In the genomic region with DNA sequence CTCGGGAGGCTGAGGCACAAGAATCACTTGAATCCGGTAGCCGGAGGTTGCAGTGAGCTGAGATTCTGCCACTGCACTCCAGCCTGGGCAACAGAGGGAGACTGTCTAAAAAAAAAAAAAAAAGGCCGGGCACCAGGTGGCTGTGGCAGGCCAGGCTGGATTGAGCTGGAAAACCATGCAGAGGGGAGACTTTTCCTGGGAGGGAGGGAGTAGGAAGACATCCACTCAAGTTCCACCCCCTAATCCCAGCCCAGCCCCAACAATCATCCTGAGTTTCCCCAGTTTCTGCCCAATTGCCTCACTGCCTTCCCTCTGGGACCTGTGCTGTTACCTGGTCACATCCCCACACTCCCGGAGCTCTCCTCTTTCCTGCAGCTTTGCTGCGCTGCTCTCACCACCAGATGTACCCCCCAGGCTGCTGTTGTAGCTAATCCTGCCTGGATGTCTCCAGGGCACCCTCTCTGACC, we compare ENCODE assay signal across 8 cellular contexts. TPM values are rescaled to one million over a fixed set of nuclear protein-coding genes. Genes with fewer than 3 reads are reported as not detected.
A peak's percentile ranks its signal among the peaks of the same experiment; 100 is the strongest.
DNase-seq lines count a peak whose midpoint lies in the region; ATAC-seq, FAIRE-seq and TF ChIP-seq lines count a peak whose summit lies in the region.

No MANE protein-coding gene starts in this region.

- ATAC-seq in memory B cell (ENCODE audit: low read depth): no peak

- no peak for FAIRE-seq in urothelium cell line (lab: Jason Lieb, UNC)

- DNase-seq in SHP77 (lab: John Stamatoyannopoulos, UW) (peak; percentile 92 to 93), memory B cell (ENCODE audit: low spot score in 2 of 2) (no peak), colonic mucosa (no peak), urothelium cell line (ENCODE audit: low spot score) (no peak), osteoblast (ENCODE audit: insufficient read length, low spot score, missing footprints) (no peak), GM23248 (no peak)

- H3K79me2 ChIP-seq in osteoblast (ENCODE audit: insufficient read depth, low read length) (peaks cover 5% of the 10 kb centered on the region), GM23248 (ENCODE audit: insufficient read depth) (no peaks in the 10 kb centered on the region)

- H3K27me3 ChIP-seq in BLaER1 treated with 17β-estradiol and CSF1 and Interleukin-3, amounts not matched to agents 10 nM and 100 nM: peaks cover 18 to 53% (median 36%) of the 10 kb centered on the region in 11 experiments; a peak in 19 of 22 replicates
- H3K27me3 ChIP-seq in colonic mucosa: no peaks in the 10 kb centered on the region
- peaks cover 2% of the 10 kb centered on the region for H3K27me3 ChIP-seq in osteoblast (ENCODE audit: insufficient read depth, low read length)
- no peaks in the 10 kb centered on the region for H3K27me3 ChIP-seq in GM23248 (replicated peaks; ENCODE audit: insufficient read depth)

- H3K4me2 ChIP-seq in BLaER1 treated with 17β-estradiol and CSF1 and Interleukin-3, amounts not matched to agents 10 nM and 100 nM: peak overlapping the region; percentile 69 to 95 (median 85)
- H3K4me2 ChIP-seq in osteoblast (ENCODE audit: insufficient read depth, low read length) (no peak overlapping the region), GM23248 (ENCODE audit: unreplicated experiment) (no peak overlapping the region)

- H3K9ac ChIP-seq in BLaER1 treated with 17β-estradiol and CSF1 and Interleukin-3, amounts not matched to agents 10 nM and 100 nM: peak overlapping the region; percentile 58 to 70 (median 65); a peak in 20 of 22 replicates
- H3K9ac ChIP-seq in colonic mucosa (ENCODE audit: low read depth in 2 of 2, low read length in 2 of 2) (no peak overlapping the region), GM23248 (no peak overlapping the region)

- no peaks in the 10 kb centered on the region for H3K9me3 ChIP-seq in BLaER1 treated with 17β-estradiol and CSF1 and Interleukin-3, amounts not matched to agents 10 nM and 100 nM (replicated peaks in 1 of 11)
- H3K9me3 ChIP-seq in colonic mucosa (no peaks in the 10 kb centered on the region), osteoblast (ENCODE audit: low read depth, low read length) (no peaks in the 10 kb centered on the region), GM23248 (ENCODE audit: low read depth) (no peaks in the 10 kb centered on the region)

- H3K9me3 Mint-ChIP-seq in IgD-negative memory B cell (no peaks in the 10 kb centered on the region), memory B cell (peaks cover 3% of the 10 kb centered on the region)

- H2AFZ ChIP-seq in osteoblast (ENCODE audit: low read length): no peak overlapping the region
- no peak overlapping the region for H2AFZ ChIP-seq in GM23248

- H3K4me1 ChIP-seq in BLaER1 treated with 17β-estradiol and CSF1 and Interleukin-3, amounts not matched to agents 10 nM and 100 nM: peaks cover 0 to 16% (median 11%) of the 10 kb centered on the region in 10 experiments; a peak in 16 of 20 replicates
- no peaks in the 10 kb centered on the region for H3K4me1 ChIP-seq in colonic mucosa
- peaks cover 4% of the 10 kb centered on the region for H3K4me1 ChIP-seq in osteoblast (ENCODE audit: insufficient read depth, low read length)
- H3K4me1 ChIP-seq in GM23248 (ENCODE audit: insufficient read depth): no peaks in the 10 kb centered on the region

- H3K36me3 ChIP-seq in BLaER1 treated with 17β-estradiol and CSF1 and Interleukin-3, amounts not matched to agents 10 nM and 100 nM: no peaks in the 10 kb centered on the region
- H3K36me3 ChIP-seq in colonic mucosa: no peaks in the 10 kb centered on the region
- no peaks in the 10 kb centered on the region for H3K36me3 ChIP-seq in osteoblast (ENCODE audit: insufficient read depth, low read length)
- no peaks in the 10 kb centered on the region for H3K36me3 ChIP-seq in GM23248 (ENCODE audit: low read depth)

- WGBS in GM23248 (ENCODE audit: low coverage in 1 of 2, low lambda C conversion rate in 2 of 2, missing lambda C conversion rate in 2 of 2), 2 experiments: 39 to 48% methylated on average over 2 to 6 of the region's 6 CpGs

- H3K36me3 Mint-ChIP-seq in IgD-negative memory B cell (no peaks in the 10 kb centered on the region), memory B cell (no peaks in the 10 kb centered on the region)

- in situ Hi-C loops in GM23248 (cut with MboI): no loop called here

- H3F3A ChIP-seq in GM23248 (ENCODE audit: insufficient read depth): no peaks in the 10 kb centered on the region

- TF ChIP-seq CTCF in colonic mucosa (IDR thresholded peaks at IDR 0.05) (no peak), osteoblast (IDR thresholded peaks at IDR 0.05; ENCODE audit: extremely low read depth, low read depth, low read length) (no peak)

- H3K4me3 ChIP-seq in BLaER1 treated with 17β-estradiol and CSF1 and Interleukin-3, amounts not matched to agents 10 nM and 100 nM: peak overlapping the region; percentile 51 to 68 (median 62); a peak in 17 of 20 replicates
- no peak overlapping the region for H3K4me3 ChIP-seq in colonic mucosa
- H3K4me3 ChIP-seq in osteoblast (ENCODE audit: insufficient read depth, low read length): no peak overlapping the region
- H3K4me3 ChIP-seq in GM23248: no peak overlapping the region

- H3K4me1 Mint-ChIP-seq in IgD-negative memory B cell: peaks cover 0 to 12% (median 5%) of the 10 kb centered on the region in 3 donors
- peaks cover 16% of the 10 kb centered on the region for H3K4me1 Mint-ChIP-seq in memory B cell

- H3K27ac Mint-ChIP-seq in IgD-negative memory B cell (peak overlapping the region; percentile 3 to 75 (median 23)), memory B cell (peak overlapping the region; percentile 67)

- H4K20me1 ChIP-seq in BLaER1 treated with 17β-estradiol and CSF1 and Interleukin-3, amounts not matched to agents 10 nM and 100 nM: peaks cover 0 to 14% (median 0%) of the 10 kb centered on the region in 11 experiments; a peak in 5 of 22 replicates
- peaks cover 11% of the 10 kb centered on the region for H4K20me1 ChIP-seq in osteoblast (ENCODE audit: insufficient read depth, low read length)
- H4K20me1 ChIP-seq in GM23248 (ENCODE audit: insufficient read depth): no peaks in the 10 kb centered on the region

- intact Hi-C loops in colonic mucosa (cut with DNase I): no loop called here

- H3K27me3 Mint-ChIP-seq in IgD-negative memory B cell (peaks cover 2% of the 10 kb centered on the region), memory B cell (no peaks in the 10 kb centered on the region)

- peak overlapping the region in 9 of 11 experiments; percentile 8 to 61 (median 54); a peak in 13 of 22 replicates for H3K27ac ChIP-seq in BLaER1 treated with 17β-estradiol and CSF1 and Interleukin-3, amounts not matched to agents 10 nM and 100 nM
- H3K27ac ChIP-seq in colonic mucosa: no peak overlapping the region
- H3K27ac ChIP-seq in osteoblast (ENCODE audit: low read depth, low read length): no peak overlapping the region
- H3K27ac ChIP-seq in GM23248: no peak overlapping the region

- H3K4me3 Mint-ChIP-seq in IgD-negative memory B cell: peak overlapping the region in 2 of 4 donors; percentile 17 to 53
- peak overlapping the region; percentile 61 for H3K4me3 Mint-ChIP-seq in memory B cell

- H3K9me2 ChIP-seq in GM23248 (ENCODE audit: insufficient read depth): no peaks in the 10 kb centered on the region

RNA-seq across cellular contexts. Expression of a gene that starts 9.0 kb away (rescaled TPM):
- polyA plus RNA-seq in IgD-negative memory B cell (19.3 TPM), GM23248 (2016; fragmentation: Nextera tagmentation; extraction: Ambion mirVana) (14.9 and 16.2 TPM in 2 replicates)
- total RNA-seq in colonic mucosa (10 to 100 TPM in 1 of 2 donors, 1 to 10 TPM in 1; 6.2 to 11.6 TPM), osteoblast (13.6 and 15.9 TPM in 2 replicates)
- 14.3 and 14.9 TPM in 2 replicates for total RNA-seq in GM23248 (2014; rRNA removed; shearing (Covaris generic))

RNA-seq across cellular contexts. Expression of a gene that starts 20.8 kb away (rescaled TPM):
- polyA plus RNA-seq in IgD-negative memory B cell (1.9 TPM), GM23248 (2016; fragmentation: Nextera tagmentation; extraction: Ambion mirVana) (0.79 and 1.1 TPM in 2 replicates)
- total RNA-seq in colonic mucosa (1 to 10 TPM; 6.8 to 8.0 TPM), osteoblast (12.3 and 13.3 TPM in 2 replicates)
- 1.3 and 2.1 TPM in 2 replicates for total RNA-seq in GM23248 (2014; rRNA removed; shearing (Covaris generic))

RNA-seq across cellular contexts. Expression of a gene that starts 24.6 kb away (rescaled TPM):
- polyA plus RNA-seq in IgD-negative memory B cell: not detected
- 1 to 10 TPM in 1 of 2 donors, under 1 TPM in 1; 0.47 to 1.2 TPM for total RNA-seq in colonic mucosa
- total RNA-seq in osteoblast: 1.8 and 2.2 TPM in 2 replicates
- 0.86 and 2.7 TPM in 2 replicates for total RNA-seq in GM23248 (2014; rRNA removed; shearing (Covaris generic))
- polyA plus RNA-seq in GM23248 (2016; fragmentation: Nextera tagmentation; extraction: Ambion mirVana): 0.09 and 0.24 TPM in 2 replicates

Comparison
In these comparisons a context has a peak if more than half of its experiments do, and no peak if none do; other contexts are left out.
1. H3K27ac ChIP-seq: peak in BLaER1 treated with 17β-estradiol and CSF1 and Interleukin-3, amounts not matched to agents 10 nM and 100 nM (9 of 11); none in colonic mucosa (single experiment), osteoblast (single experiment) and GM23248 (single experiment).
2. H3K4me2 ChIP-seq: peak in BLaER1 treated with 17β-estradiol and CSF1 and Interleukin-3, amounts not matched to agents 10 nM and 100 nM (11 of 11); none in osteoblast (single experiment) and GM23248 (single experiment).
3. H3K4me3 ChIP-seq: peak in BLaER1 treated with 17β-estradiol and CSF1 and Interleukin-3, amounts not matched to agents 10 nM and 100 nM (10 of 10); none in colonic mucosa (single experiment), osteoblast (single experiment) and GM23248 (single experiment).
4. H3K9ac ChIP-seq: peak in BLaER1 treated with 17β-estradiol and CSF1 and Interleukin-3, amounts not matched to agents 10 nM and 100 nM (11 of 11); none in colonic mucosa (0 of 2) and GM23248 (single experiment).
5. DNase-seq: peak in SHP77 (2 of 2); none in memory B cell (0 of 2), colonic mucosa (single experiment), urothelium cell line (single experiment), osteoblast (single experiment) and GM23248 (single experiment).